22 cellular contexts compared by ENCODE assay signal in genomic region chr1:81554108-81554507, GRCh38.
DNase-seq lines count a peak whose midpoint lies in the region; TF ChIP-seq lines count a peak whose summit lies in the region.
"Had no signal": no experiment of that assay in that cellular context is flagged by ENCODE, and none has a peak within 500 bp of the region (broad histone marks: within the 10 kb centered on the region; RNA-seq: fewer than 3 reads in every experiment).

No MANE protein-coding gene starts in this region.

- no peak for TF ChIP-seq POLR2A in erythroblast (IDR thresholded peaks at IDR 0.05; ENCODE audit: low read length)

- H3K27ac ChIP-seq in epithelial cell of prostate, result peak overlapping the region; percentile 28
- H3K27ac ChIP-seq: SJCRH30, thoracic aorta had no signal

- peak; percentile 61 for DNase-seq in GM12865 (ENCODE audit: low read depth)
- peak; percentile 61 for DNase-seq in NCI-H1105 (lab: John Stamatoyannopoulos, UW)
- peak; percentile 97 for DNase-seq in NCI-H748 (lab: John Stamatoyannopoulos, UW; ENCODE audit: unreplicated experiment)
- DNase-seq in epithelial cell of prostate (ENCODE audit: low read depth, low spot score), result peak; percentile 6
- no peak for DNase-seq in effector CD8-positive, alpha-beta T cell (lab: John Stamatoyannopoulos, UW)
- no peak for DNase-seq in UCSD-AML1 (lab: John Stamatoyannopoulos, UW; ENCODE audit: unreplicated experiment)
- DNase-seq in erythroblast (lab: John Stamatoyannopoulos, UW), result no peak
- DNase-seq: activated CD4-positive, alpha-beta memory T cell treated with anti-CD3 and anti-CD28 coated beads, Interleukin-2, amount 10 ng/mL, durations not matched to agents 7 days and 5 days; activated CD4-positive, CD25-positive, alpha-beta regulatory T cell treated with anti-CD3 and anti-CD28 coated beads, Interleukin-2, amount 50 U/mL, for 72 hours; activated naive CD8-positive, alpha-beta T cell treated with anti-CD3 and anti-CD28 coated beads, Interleukin-2, amount 10 ng/mL, durations not matched to agents 7 days and 5 days; dermis blood vessel endothelial cell; head of caudate nucleus; kidney glomerular epithelial cell; MV-4-11; NCI-H2081 treated with DMSO at 0.1 percent for 48 hours; NK-92 treated with Interleukin-12 subunit alpha and Interleukin-12 subunit beta, amount 100 ng/mL, for 24 hours; SJCRH30; stimulated activated naive CD8-positive, alpha-beta T cell treated with anti-CD3 and anti-CD28 coated beads, Interleukin-15, Interleukin-2, amounts not matched to agents 100 U/mL and 50 U/mL, for 24 hours; T-cell had no signal

- no peak for TF ChIP-seq CTCF in GM12865 (IDR thresholded peaks at IDR 0.05; ENCODE audit: insufficient read depth, low read depth, low read length, missing control alignments)

- no peak overlapping the region for H3K4me3 ChIP-seq in GM12865 (ENCODE audit: low read depth, low read length)
- H3K4me3 ChIP-seq: GM23338, lung, SJCRH30, thoracic aorta had no signal

Comparison
In these comparisons a context has a peak if more than half of its experiments do, and no peak if none do; other contexts are left out.
1. DNase-seq: peak in GM12865 (single experiment), NCI-H1105 (single experiment), NCI-H748 (single experiment) and epithelial cell of prostate (single experiment); none in effector CD8-positive, alpha-beta T cell (single experiment), UCSD-AML1 (single experiment) and erythroblast (0 of 2).